In genomic region chr17:20999044-20999573, GRCh38 we compare ENCODE assay signal across 8 cellular contexts. TPM values are rescaled to one million over a fixed set of nuclear protein-coding genes. Genes with fewer than 3 reads are reported as not detected.
A peak's percentile ranks its signal among the peaks of the same experiment; 100 is the strongest.
DNase-seq lines count a peak whose midpoint lies in the region; ATAC-seq and TF ChIP-seq lines count a peak whose summit lies in the region.

No MANE protein-coding gene starts in this region.

- no peak for DNase-seq in activated T-cell treated with anti-CD3 and anti-CD28 coated beads, Interleukin-2, amount 50 U/mL, for 24 hours
- DNase-seq in activated T-cell treated with anti-CD3 and anti-CD28 coated beads for 4 hours, result no peak
- DNase-seq in chondrocyte (ENCODE audit: low spot score), result no peak
- no peak for DNase-seq in thoracic aorta (ENCODE audit: low spot score)
- no peak for DNase-seq in KBM-7
- no peak for DNase-seq in islet precursor cell

- no peaks in the 10 kb centered on the region for H3K9me3 Mint-ChIP-seq in activated T-cell treated with anti-CD3 and anti-CD28 coated beads, Interleukin-2, amount 50 U/mL, for 24 hours
- H3K9me3 Mint-ChIP-seq in chondrocyte (ENCODE audit: low read depth), result no peaks in the 10 kb centered on the region

- no peak overlapping the region for H3K4me3 Mint-ChIP-seq in activated T-cell treated with anti-CD3 and anti-CD28 coated beads, Interleukin-2, amount 50 U/mL, for 24 hours
- H3K4me3 Mint-ChIP-seq in chondrocyte (ENCODE audit: unreplicated experiment), result no peak overlapping the region

- no peaks in the 10 kb centered on the region for H3K27me3 ChIP-seq in thoracic aorta (replicated peaks; ENCODE audit: insufficient read depth)

- H3K9me3 ChIP-seq in mesodermal cell (ENCODE audit: control insufficient read depth, low read length), result no peaks in the 10 kb centered on the region
- no peaks in the 10 kb centered on the region for H3K9me3 ChIP-seq in thoracic aorta

- H3K36me3 Mint-ChIP-seq in activated T-cell treated with anti-CD3 and anti-CD28 coated beads, Interleukin-2, amount 50 U/mL, for 24 hours (ENCODE audit: low read depth), result peaks cover 55% of the 10 kb centered on the region
- peaks cover 28% of the 10 kb centered on the region for H3K36me3 Mint-ChIP-seq in chondrocyte (ENCODE audit: low read depth)

- 92 to 95% methylated on average over 13 to 14 of the region's 16 CpGs for WGBS in mesodermal cell (ENCODE audit: insufficient coverage in 2 of 2), 2 experiments

- peak overlapping the region; percentile 86 for H3K27ac Mint-ChIP-seq in activated T-cell treated with anti-CD3 and anti-CD28 coated beads, Interleukin-2, amount 50 U/mL, for 24 hours
- H3K27ac Mint-ChIP-seq in chondrocyte (ENCODE audit: unreplicated experiment), result peak overlapping the region; percentile 68

- H3K4me1 ChIP-seq in mesodermal cell (ENCODE audit: control insufficient read depth, insufficient read depth, low read length, poor library complexity, severe bottlenecking), result peaks cover 2% of the 10 kb centered on the region
- H3K4me1 ChIP-seq in thoracic aorta (ENCODE audit: control insufficient read depth in 1 of 2, low read depth in 2 of 2), result peaks cover 4 to 20% of the 10 kb centered on the region in 2 donors

- peaks cover 35% of the 10 kb centered on the region for H3K4me1 Mint-ChIP-seq in activated T-cell treated with anti-CD3 and anti-CD28 coated beads, Interleukin-2, amount 50 U/mL, for 24 hours (ENCODE audit: low read depth)
- H3K4me1 Mint-ChIP-seq in chondrocyte (ENCODE audit: low read depth), result peaks cover 33% of the 10 kb centered on the region

- no peak for ATAC-seq in thoracic aorta (ENCODE audit: insufficient number of reproducible peaks, low FRiP score, low read depth)
- ATAC-seq in GM18873 (IDR thresholded peaks at IDR 0.05; ENCODE audit: low FRiP score, unreplicated experiment), result no peak

- peaks cover 59% of the 10 kb centered on the region for H3K36me3 ChIP-seq in mesodermal cell (ENCODE audit: control insufficient read depth, insufficient read depth, low read length)
- H3K36me3 ChIP-seq in thoracic aorta, result peaks cover 23% of the 10 kb centered on the region

- H3K27ac ChIP-seq in mesodermal cell (ENCODE audit: low read depth, low read length, severe bottlenecking), result peak overlapping the region; percentile 45
- H3K27ac ChIP-seq in thoracic aorta, result peak overlapping the region; percentile 2 to 37

- no peaks in the 10 kb centered on the region for H3K27me3 Mint-ChIP-seq in activated T-cell treated with anti-CD3 and anti-CD28 coated beads, Interleukin-2, amount 50 U/mL, for 24 hours
- no peaks in the 10 kb centered on the region for H3K27me3 Mint-ChIP-seq in chondrocyte (ENCODE audit: low read depth)

- TF ChIP-seq CTCF in chondrocyte (IDR thresholded peaks at IDR 0.05) (no peak), thoracic aorta (IDR thresholded peaks at IDR 0.05) (no peak)

- in situ Hi-C loops in KBM-7 (cut with MboI; ENCODE audit: low pct_unique_long_range_greater_than_20kb, low sequenced_read_pairs), result no loop called here

- H3K4me3 ChIP-seq in mesodermal cell (ENCODE audit: extremely low read depth, insufficient read depth, low read length, poor library complexity, severe bottlenecking), result no peak overlapping the region
- no peak overlapping the region for H3K4me3 ChIP-seq in thoracic aorta

RNA-seq across cellular contexts. Expression of gene USP22, which starts 43.7 kb away (rescaled TPM):
- total RNA-seq in chondrocyte (228 to 248 TPM (median 239 TPM) in 3 replicates), thoracic aorta (100 to 1,000 TPM; 130 to 154 TPM)
- polyA plus RNA-seq in mesodermal cell (2013, experiment 1 of 2), result 182 TPM
- 175 TPM for polyA plus RNA-seq in mesodermal cell (2013, experiment 2 of 2)
